Comparison of ENCODE assay signal across 8 cellular contexts in genomic region chr1:23916209-23917131, GRCh38. TPM values are rescaled to one million over a fixed set of nuclear protein-coding genes. Genes with fewer than 3 reads are reported as not detected.
DNase-seq lines count a peak whose midpoint lies in the region; ATAC-seq and TF ChIP-seq lines count a peak whose summit lies in the region.

No MANE protein-coding gene starts in this region.

- 56 to 60% (median 58%) methylated on average over 12 of the region's 12 CpGs for WGBS in psoas muscle, 3 donors

- intact Hi-C loops in cardiac septum (cut with DNase I): loop anchor here (5.0 kb wide), 2 partner anchors 104 to 144 kb away; no protein-coding TSS in a partner anchor
- intact Hi-C loops in psoas muscle (cut with DNase I): loop anchor here in 1 of 2 donors (5.0 kb wide), 3 partner anchors 49 to 139 kb away; partner anchors contain the start of genes FUCA1 and PITHD1

- H3K27ac ChIP-seq in Peyer's patch (peak overlapping the region in 3 of 4 donors; percentile 1 to 59 (median 10)), psoas muscle (no peak overlapping the region)

- TF ChIP-seq POLR2A in Peyer's patch (IDR thresholded peaks at IDR 0.05): no peak

- H3K4me3 ChIP-seq in AG10803 (ENCODE audit: low read length) (no peak overlapping the region), Peyer's patch (no peak overlapping the region), psoas muscle (no peak overlapping the region)

- DNase-seq in AG10803 (ENCODE audit: low read depth): peak; percentile 43
- peak; percentile 90 for DNase-seq in HPDE6-E6E7 (ENCODE audit: extremely low spot score)
- DNase-seq in Peyer's patch: peak; percentile 72 to 89 (median 80)
- peak; percentile 25 for DNase-seq in activated naive CD4-positive, alpha-beta T cell treated with Interleukin-2 at 50 U/mL for 16 hours
- DNase-seq in cardiac septum (ENCODE audit: low spot score): peak; percentile 82
- DNase-seq in psoas muscle: no peak
- no peak for DNase-seq in NCI-H1048 (lab: John Stamatoyannopoulos, UW)

- no peaks in the 10 kb centered on the region for H3K36me3 ChIP-seq in Peyer's patch
- H3K36me3 ChIP-seq in psoas muscle (ENCODE audit: insufficient read depth in 1 of 2, low read depth in 1 of 2): no peaks in the 10 kb centered on the region

- ATAC-seq in GM18511 (IDR thresholded peaks at IDR 0.05; ENCODE audit: unreplicated experiment): peak; percentile 62
- ATAC-seq in psoas muscle: peak; percentile 56 to 78 (median 68)

- H3K9me3 ChIP-seq in Peyer's patch (no peaks in the 10 kb centered on the region), psoas muscle (no peaks in the 10 kb centered on the region)

- no peaks in the 10 kb centered on the region for H3K27me3 ChIP-seq in Peyer's patch
- H3K27me3 ChIP-seq in psoas muscle (ENCODE audit: insufficient read depth in 3 of 3, low read length in 2 of 3): no peaks in the 10 kb centered on the region

- TF ChIP-seq CTCF in AG10803 (conservative IDR thresholded peaks at IDR 0.05; ENCODE audit: low read length) (peak; percentile 54), Peyer's patch (IDR thresholded peaks at IDR 0.05) (peak; percentile 31 to 84 (median 67)), psoas muscle (IDR thresholded peaks at IDR 0.05) (peak; percentile 55)

- peaks cover 0 to 19% (median 7%) of the 10 kb centered on the region in 4 donors for H3K4me1 ChIP-seq in Peyer's patch
- peaks cover 7% of the 10 kb centered on the region for H3K4me1 ChIP-seq in psoas muscle

RNA-seq across cellular contexts. Expression of gene CNR2, which starts 3.3 kb away (rescaled TPM):
- total RNA-seq in Peyer's patch (10 to 100 TPM in 1 of 4 donors, under 1 TPM in 2, not detected in 1; 0.54 to 13.2 (median 0.66) TPM), cardiac septum (not detected), psoas muscle (under 1 TPM in 1 of 4 donors, not detected in 3; 0.08 TPM)
- polyA plus RNA-seq in psoas muscle: under 1 TPM in 2 of 3 donors, not detected in 1; 0.01 to 0.13 TPM

RNA-seq across cellular contexts. Expression of gene PNRC2, which starts 43.2 kb away (rescaled TPM):
- total RNA-seq in Peyer's patch (100 to 1,000 TPM in 2 of 4 donors, 10 to 100 TPM in 2; 77.9 to 157 (median 104) TPM), cardiac septum (80.0 TPM), psoas muscle (10 to 100 TPM; 56.7 to 63.1 (median 60.0) TPM)
- 100 to 1,000 TPM in 1 of 3 donors, 10 to 100 TPM in 2; 39.5 to 179 (median 74.0) TPM for polyA plus RNA-seq in psoas muscle

RNA-seq across cellular contexts. Expression of gene FUCA1, which starts 48.4 kb away (rescaled TPM):
- total RNA-seq in Peyer's patch: 100 to 1,000 TPM in 2 of 4 donors, 10 to 100 TPM in 2; 47.9 to 182 (median 107) TPM
- total RNA-seq in cardiac septum: 13.3 TPM
- total RNA-seq in psoas muscle: 10 to 100 TPM in 1 of 4 donors, 1 to 10 TPM in 3; 8.2 to 12.5 (median 8.8) TPM
- polyA plus RNA-seq in psoas muscle: 10 to 100 TPM in 1 of 3 donors, 1 to 10 TPM in 2; 5.9 to 17.3 (median 9.2) TPM

Comparison
In these comparisons a context has a peak if more than half of its experiments do, and no peak if none do; other contexts are left out.
1. DNase-seq: peak in AG10803 (single experiment), HPDE6-E6E7 (single experiment), Peyer's patch (3 of 3), activated naive CD4-positive, alpha-beta T cell treated with Interleukin-2 at 50 U/mL for 16 hours (single experiment) and cardiac septum (single experiment); none in psoas muscle (0 of 2) and NCI-H1048 (single experiment).
2. Peak in every context shown above with its lines, with median percentiles within 50 percentile points of each other: CTCF ChIP-seq.